In the genomic region with DNA sequence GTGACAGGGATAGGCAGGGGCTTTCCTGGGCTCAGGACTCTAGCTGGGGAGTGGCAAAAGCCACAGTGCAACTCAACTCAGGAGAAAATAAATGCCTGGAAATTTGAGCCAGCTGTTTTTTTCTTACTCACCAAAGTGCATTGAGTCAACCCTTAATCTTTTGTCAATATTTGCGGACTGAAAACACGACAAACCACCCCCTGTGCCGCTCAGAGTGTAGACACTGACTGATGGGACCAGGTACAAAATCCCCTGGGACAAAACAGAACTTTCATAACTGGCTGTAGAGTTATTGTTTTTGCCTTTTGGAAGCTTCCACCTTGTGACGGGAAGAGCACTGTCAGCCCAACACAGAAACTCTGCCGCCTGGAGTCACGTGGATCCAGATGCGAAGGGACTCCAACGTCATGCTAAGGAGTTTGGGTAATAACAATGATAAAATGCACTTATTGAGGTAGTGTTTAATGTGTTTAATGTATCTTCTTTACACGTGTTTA, we compare ENCODE assay signal across 13 cellular contexts.
DNase-seq lines count a peak whose midpoint lies in the region; ATAC-seq and TF ChIP-seq lines count a peak whose summit lies in the region.
"Had no signal": no experiment of that assay in that cellular context is flagged by ENCODE, and none has a peak within 500 bp of the region (broad histone marks: within the 10 kb centered on the region; RNA-seq: fewer than 3 reads in every experiment).

No MANE protein-coding gene starts in this region.

- DNase-seq in HuH-7.5 (ENCODE audit: low spot score), result peak; percentile 30
- DNase-seq in NCI-H510A (lab: John Stamatoyannopoulos, UW), result peak; percentile 30
- no peak for DNase-seq in NCI-H1048 (lab: John Stamatoyannopoulos, UW)
- DNase-seq in OCI-M1 (lab: John Stamatoyannopoulos, UW), result no peak
- DNase-seq: activated naive CD4-positive, alpha-beta T cell treated with Interleukin-2 at 50 U/mL for 16 hours; caudate nucleus; EL; hippocampal formation; ovary had no signal

- TF ChIP-seq CTCF in 22Rv1 (IDR thresholded peaks at IDR 0.05), result no peak

- peak; percentile 72 for ATAC-seq in esophagus mucosa
- ATAC-seq in HG03108 (IDR thresholded peaks at IDR 0.05; ENCODE audit: unreplicated experiment), result no peak
- ATAC-seq in GM19397 (IDR thresholded peaks at IDR 0.05; ENCODE audit: unreplicated experiment), result no peak

- H3K27ac ChIP-seq in 22Rv1, result peak overlapping the region; percentile 63
- H3K27ac ChIP-seq: ovary had no signal

Comparison
In these comparisons a context has a peak if more than half of its experiments do, and no peak if none do; other contexts are left out.
1. DNase-seq: peak in HuH-7.5 (single experiment) and NCI-H510A (single experiment); none in NCI-H1048 (single experiment) and OCI-M1 (single experiment).